Comparison of ENCODE assay signal across 15 cellular contexts in the genomic region with DNA sequence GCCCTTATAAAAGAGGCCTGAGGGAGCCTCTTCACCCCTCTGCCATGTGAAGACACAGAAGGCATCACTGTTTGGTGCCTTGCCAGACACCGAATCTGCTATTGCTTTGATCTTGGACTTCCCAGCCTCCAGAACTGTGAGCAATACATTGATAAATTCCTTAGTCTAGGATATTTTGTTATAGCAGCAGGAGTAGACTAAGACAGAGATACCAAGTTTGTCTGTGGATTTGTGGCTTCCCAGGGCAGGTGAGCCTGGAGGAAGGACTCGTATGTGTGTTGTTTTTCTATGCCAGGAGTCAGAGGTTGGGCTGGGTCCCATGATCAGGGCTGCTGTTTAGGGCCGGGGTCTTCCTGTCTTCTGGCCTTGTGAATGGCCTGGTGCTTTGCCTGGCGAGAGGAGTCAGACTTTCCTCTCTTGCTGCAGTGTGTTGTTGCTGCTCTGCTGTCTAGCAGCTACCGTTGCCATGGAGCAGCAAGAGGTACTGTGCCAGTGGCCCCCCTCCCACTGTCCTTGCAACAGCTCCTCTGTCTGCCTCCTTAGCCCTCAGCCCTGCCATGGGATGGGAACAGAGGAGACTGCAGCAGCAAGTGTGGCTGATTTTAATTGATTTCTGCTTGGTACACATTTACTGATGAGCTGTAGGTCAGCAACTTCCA.
DNase-seq lines count a peak whose midpoint lies in the region; ATAC-seq, FAIRE-seq and TF ChIP-seq lines count a peak whose summit lies in the region.
"Had no signal": no experiment of that assay in that cellular context is flagged by ENCODE, and none has a peak within 500 bp of the region (broad histone marks: within the 10 kb centered on the region; RNA-seq: fewer than 3 reads in every experiment).

No MANE protein-coding gene starts in this region.

- no peak for TF ChIP-seq POLR2A in HepG2 (IDR thresholded peaks at IDR 0.05; ENCODE audit: insufficient read depth in 1 of 2, low read depth in 2 of 2, low read length in 2 of 2)
- no peak for TF ChIP-seq POLR2A in right lobe of liver (IDR thresholded peaks at IDR 0.05)

- no peaks in the 10 kb centered on the region for H3K9me3 Mint-ChIP-seq in effector memory CD8-positive, alpha-beta T cell
- peaks cover 14 to 16% of the 10 kb centered on the region in 2 donors for H3K9me3 Mint-ChIP-seq in stimulated activated naive B cell treated with anti-CD40 and anti-IgM and Interleukin-4, amounts not matched to agents 10 μg/mL and 1 μg/mL and 100 μg/mL, for 72 hours
- no peaks in the 10 kb centered on the region for H3K9me3 Mint-ChIP-seq in Caco-2 (ENCODE audit: unreplicated experiment)

- POLR2A ChIA-PET in HepG2 (lab: Yijun Ruan, JAX) (no interaction called here), Caco-2 (lab: Charles Lee) (no interaction called here)

- CTCF ChIA-PET in HepG2 (lab: Yijun Ruan, JAX; ENCODE audit: low intra/inter-chr PET ratio, low total read pairs) = no interaction called here
- CTCF ChIA-PET in Caco-2 (lab: Charles Lee) = no interaction called here

- H3F3A ChIP-seq in OCI-LY1 (ENCODE audit: insufficient read depth, low read length) = no peaks in the 10 kb centered on the region

- H3K4me1 ChIP-seq in HepG2 (ENCODE audit: insufficient read depth, low read length) (no peaks in the 10 kb centered on the region), right lobe of liver (no peaks in the 10 kb centered on the region), OCI-LY1 (ENCODE audit: insufficient read depth, low read length, severe bottlenecking) (peaks cover 60% of the 10 kb centered on the region), Caco-2 (no peaks in the 10 kb centered on the region)
- H3K4me1 ChIP-seq: suprapubic skin had no signal

- peak overlapping the region; percentile 79 to 87 for H3K27ac Mint-ChIP-seq in effector memory CD8-positive, alpha-beta T cell
- peak overlapping the region; percentile 60 for H3K27ac Mint-ChIP-seq in stimulated activated naive B cell treated with anti-CD40 and anti-IgM and Interleukin-4, amounts not matched to agents 10 μg/mL and 1 μg/mL and 100 μg/mL, for 72 hours
- H3K27ac Mint-ChIP-seq in Caco-2 (ENCODE audit: unreplicated experiment) = no peak overlapping the region
- H3K27ac Mint-ChIP-seq: activated naive CD4-positive, alpha-beta T cell treated with anti-CD3 and anti-CD28 coated beads for 36 hours had no signal

- peaks cover 13% of the 10 kb centered on the region for H3K36me3 Mint-ChIP-seq in effector memory CD8-positive, alpha-beta T cell (ENCODE audit: insufficient read depth)
- H3K36me3 Mint-ChIP-seq in stimulated activated naive B cell treated with anti-CD40 and anti-IgM and Interleukin-4, amounts not matched to agents 10 μg/mL and 1 μg/mL and 100 μg/mL, for 72 hours = peaks cover 42 to 65% of the 10 kb centered on the region in 2 donors
- H3K36me3 Mint-ChIP-seq in Caco-2 (ENCODE audit: insufficient read depth, unreplicated experiment) = no peaks in the 10 kb centered on the region

- peak overlapping the region; percentile 62 to 66 for H3K4me3 Mint-ChIP-seq in effector memory CD8-positive, alpha-beta T cell
- H3K4me3 Mint-ChIP-seq in stimulated activated naive B cell treated with anti-CD40 and anti-IgM and Interleukin-4, amounts not matched to agents 10 μg/mL and 1 μg/mL and 100 μg/mL, for 72 hours = peak overlapping the region in 1 of 2 donors; percentile 30
- H3K4me3 Mint-ChIP-seq in Caco-2 (ENCODE audit: unreplicated experiment) = no peak overlapping the region
- H3K4me3 Mint-ChIP-seq: activated naive CD4-positive, alpha-beta T cell treated with anti-CD3 and anti-CD28 coated beads for 36 hours had no signal

- no peak for ATAC-seq in HepG2
- ATAC-seq in right lobe of liver = no peak
- ATAC-seq in effector memory CD8-positive, alpha-beta T cell (replicated peaks) = no peak
- no peak for ATAC-seq in stimulated activated naive B cell treated with anti-CD40 and anti-IgM and Interleukin-4, amounts not matched to agents 10 μg/mL and 1 μg/mL and 100 μg/mL, for 72 hours (replicated peaks)
- ATAC-seq in HG02642 (IDR thresholded peaks at IDR 0.05; ENCODE audit: poor library complexity, unreplicated experiment) = no peak

- no peak for TF ChIP-seq RAD21 in HepG2 (CRISPR knock-in tag; IDR thresholded peaks at IDR 0.05)

- no peak for FAIRE-seq in HepG2 (lab: Jason Lieb, UNC)
- FAIRE-seq in urothelium cell line (lab: Jason Lieb, UNC) = no peak

- H3K27ac ChIP-seq in HepG2 (ENCODE audit: extremely low read length, insufficient read depth, low read length) (no peak overlapping the region), right lobe of liver (no peak overlapping the region), OCI-LY1 (ENCODE audit: low read depth, low read length, poor library complexity, severe bottlenecking) (peak overlapping the region; percentile 99)
- H3K27ac ChIP-seq: esophagus muscularis mucosa, RWPE1, sigmoid colon, suprapubic skin had no signal

- no peaks in the 10 kb centered on the region for H3K36me3 ChIP-seq in HepG2 (replicated peaks in 1 of 2; ENCODE audit: control insufficient read depth in 1 of 2, insufficient read depth in 2 of 2, low read length in 2 of 2)
- no peaks in the 10 kb centered on the region for H3K36me3 ChIP-seq in right lobe of liver
- H3K36me3 ChIP-seq in OCI-LY1 (ENCODE audit: insufficient read depth, low read length) = no peaks in the 10 kb centered on the region; the same call in 1 of the 2 replicates
- no peaks in the 10 kb centered on the region for H3K36me3 ChIP-seq in Caco-2 (ENCODE audit: control insufficient read depth, insufficient read depth, low read length)
- H3K36me3 ChIP-seq: esophagus muscularis mucosa, sigmoid colon, suprapubic skin had no signal

- DNase-seq in HepG2 (ENCODE audit: low spot score) (no peak), right lobe of liver (no peak), urothelium cell line (ENCODE audit: low spot score) (no peak), Caco-2 (no peak)
- peak in 2 of 3 experiments; percentile 8 to 17 for DNase-seq in effector memory CD8-positive, alpha-beta T cell
- DNase-seq in stimulated activated naive B cell treated with anti-CD40 and anti-IgM and Interleukin-4, amounts not matched to agents 10 μg/mL and 1 μg/mL and 100 μg/mL, for 72 hours = no peak
- DNase-seq: activated CD4-positive, CD25-positive, alpha-beta regulatory T cell; activated naive CD4-positive, alpha-beta T cell treated with anti-CD3 and anti-CD28 coated beads for 36 hours; NCI-H226; sigmoid colon had no signal

- H3K4me2 ChIP-seq in HepG2 (ENCODE audit: low read depth, low read length) = no peak overlapping the region
- H3K4me2 ChIP-seq in OCI-LY1 (ENCODE audit: low read length) = no peak overlapping the region; the same call in 1 of the 2 replicates

- H3K27me3 ChIP-seq in HepG2 (ENCODE audit: control insufficient read depth in 1 of 2, insufficient read depth in 2 of 2, low read length in 2 of 2) (no peaks in the 10 kb centered on the region; a peak in 2 of 5 replicates), right lobe of liver (no peaks in the 10 kb centered on the region), OCI-LY1 (ENCODE audit: insufficient read depth, low read length) (no peaks in the 10 kb centered on the region), Caco-2 (replicated peaks; ENCODE audit: control insufficient read depth, insufficient read depth, low read length) (no peaks in the 10 kb centered on the region; the same call in none of the 2 replicates)
- H3K27me3 ChIP-seq: esophagus muscularis mucosa, sigmoid colon, suprapubic skin had no signal

- TF ChIP-seq EP300 in HepG2 (IDR thresholded peaks at IDR 0.05; ENCODE audit: low read depth in 2 of 2, low read length in 2 of 2) = no peak
- no peak for TF ChIP-seq EP300 in HepG2 (CRISPR knock-in tag; IDR thresholded peaks at IDR 0.05; ENCODE audit: borderline replicate concordance)

- no peaks in the 10 kb centered on the region for H3K79me2 ChIP-seq in HepG2 (ENCODE audit: insufficient read depth, low read length)
- no peaks in the 10 kb centered on the region for H3K79me2 ChIP-seq in OCI-LY1 (ENCODE audit: insufficient read depth, low read length)

- H3K9me3 ChIP-seq in HepG2 (ENCODE audit: low read length) (no peaks in the 10 kb centered on the region), right lobe of liver (no peaks in the 10 kb centered on the region), OCI-LY1 (ENCODE audit: low read length) (no peaks in the 10 kb centered on the region), Caco-2 (no peaks in the 10 kb centered on the region)
- H3K9me3 ChIP-seq: esophagus muscularis mucosa, sigmoid colon, suprapubic skin had no signal

- H3K9ac ChIP-seq in HepG2 (ENCODE audit: insufficient read depth, low read depth, low read length) (no peak overlapping the region), OCI-LY1 (ENCODE audit: low read length) (no peak overlapping the region)

- TF ChIP-seq CTCF in HepG2 (CRISPR knock-in tag; IDR thresholded peaks at IDR 0.05) (no peak), right lobe of liver (IDR thresholded peaks at IDR 0.05) (no peak), OCI-LY1 (IDR thresholded peaks at IDR 0.05; ENCODE audit: low read length) (no peak), Caco-2 (IDR thresholded peaks at IDR 0.05; ENCODE audit: insufficient read depth in 1 of 2, low read depth in 1 of 2, low read length in 1 of 2, severe bottlenecking in 1 of 2, unreplicated experiment in 1 of 2) (no peak)

- in situ Hi-C loops in HepG2 (cut with HindIII; ENCODE audit: extremely low pct_ligation_motif_present, low pct_unique_long_range_greater_than_20kb) = no loop called here

- 0% methylated on average over 2 of the region's 5 CpGs for WGBS in HepG2 (ENCODE audit: low lambda C conversion rate)
- WGBS in right lobe of liver (ENCODE audit: insufficient coverage, low coverage, low lambda C conversion rate, missing lambda C conversion rate) = no CpG with 5 or more reads among the region's 5 CpGs

- H4K20me1 ChIP-seq in HepG2 (ENCODE audit: insufficient read depth, low read length) (no peaks in the 10 kb centered on the region), OCI-LY1 (ENCODE audit: insufficient read depth, low read length) (no peaks in the 10 kb centered on the region)

- peaks cover 67 to 71% of the 10 kb centered on the region in 2 donors for H3K4me1 Mint-ChIP-seq in effector memory CD8-positive, alpha-beta T cell (ENCODE audit: low read depth in 2 of 2)
- H3K4me1 Mint-ChIP-seq in stimulated activated naive B cell treated with anti-CD40 and anti-IgM and Interleukin-4, amounts not matched to agents 10 μg/mL and 1 μg/mL and 100 μg/mL, for 72 hours = peaks cover 61 to 87% of the 10 kb centered on the region in 2 donors
- H3K4me1 Mint-ChIP-seq in Caco-2 (ENCODE audit: low read depth, unreplicated experiment) = no peaks in the 10 kb centered on the region

- intact Hi-C loops in HepG2 (cut with micrococcal nuclease; ENCODE audit: unreplicated experiment) = no loop called here
- intact Hi-C loops in right lobe of liver (cut with DNase I) = no loop called here
- intact Hi-C loops in Caco-2 (cut with micrococcal nuclease; ENCODE audit: unreplicated experiment) = no loop called here

- no peaks in the 10 kb centered on the region for H3K27me3 Mint-ChIP-seq in effector memory CD8-positive, alpha-beta T cell
- no peaks in the 10 kb centered on the region for H3K27me3 Mint-ChIP-seq in stimulated activated naive B cell treated with anti-CD40 and anti-IgM and Interleukin-4, amounts not matched to agents 10 μg/mL and 1 μg/mL and 100 μg/mL, for 72 hours
- peaks cover 5% of the 10 kb centered on the region for H3K27me3 Mint-ChIP-seq in Caco-2 (ENCODE audit: insufficient read depth, unreplicated experiment)

- H2AFZ ChIP-seq in HepG2 (ENCODE audit: low read length) (no peak overlapping the region), OCI-LY1 (ENCODE audit: low read length) (no peak overlapping the region)

- H3K4me3 ChIP-seq in HepG2 (replicated peaks in 1 of 3; ENCODE audit: insufficient read depth in 1 of 3, low read depth in 2 of 3, low read length in 3 of 3) (no peak overlapping the region), right lobe of liver (no peak overlapping the region), OCI-LY1 (ENCODE audit: low read depth, low read length, poor library complexity, severe bottlenecking) (no peak overlapping the region), Caco-2 (ENCODE audit: low read depth, low read length) (no peak overlapping the region)
- H3K4me3 ChIP-seq: esophagus muscularis mucosa, sigmoid colon, suprapubic skin had no signal

- BruUV-seq in HepG2 (replicated peaks; lab: Mats Ljungman, UMichigan) (no TSS peak), Caco-2 (replicated peaks; lab: Mats Ljungman, UMichigan) (no TSS peak)

- H3K9me2 ChIP-seq in OCI-LY1 (ENCODE audit: low read depth, low read length) = no peaks in the 10 kb centered on the region

Comparison
In these comparisons a context has a peak if more than half of its experiments do, and no peak if none do; other contexts are left out.
1. DNase-seq: peak in effector memory CD8-positive, alpha-beta T cell (2 of 3); none in HepG2 (single experiment), right lobe of liver (0 of 3), stimulated activated naive B cell treated with anti-CD40 and anti-IgM and Interleukin-4, amounts not matched to agents 10 μg/mL and 1 μg/mL and 100 μg/mL, for 72 hours (single experiment), urothelium cell line (single experiment) and Caco-2 (0 of 2).